17 cellular contexts compared by ENCODE assay signal in the genomic region with DNA sequence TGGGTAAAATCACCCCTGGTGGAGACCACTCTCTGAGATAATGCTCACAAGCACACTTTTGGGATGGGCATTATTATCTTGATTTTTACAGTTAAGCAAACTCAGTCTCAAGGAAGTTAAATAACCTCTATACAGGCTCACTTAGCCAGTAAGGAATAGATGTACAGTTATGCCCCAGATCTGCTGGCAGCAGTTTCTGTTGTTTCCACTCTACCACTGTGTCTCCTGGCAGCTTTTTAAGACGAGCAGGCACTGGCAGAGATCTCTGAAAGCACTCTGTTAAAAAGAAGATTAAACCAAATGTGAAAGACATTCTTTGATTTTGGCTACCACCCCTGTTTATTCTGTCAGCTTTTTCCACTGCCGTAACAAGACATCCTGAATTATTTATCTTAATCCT.
A peak's percentile ranks its signal among the peaks of the same experiment; 100 is the strongest.
DNase-seq lines count a peak whose midpoint lies in the region; ATAC-seq and TF ChIP-seq lines count a peak whose summit lies in the region.
"Had no signal": no experiment of that assay in that cellular context is flagged by ENCODE, and none has a peak within 500 bp of the region (broad histone marks: within the 10 kb centered on the region; RNA-seq: fewer than 3 reads in every experiment).

No MANE protein-coding gene starts in this region.

- POLR2A ChIA-PET in Panc1 (lab: Charles Lee): no interaction called here

- H3K9me3 ChIP-seq in Panc1 (ENCODE audit: control insufficient read depth, insufficient read depth, low read depth, low read length): no peaks in the 10 kb centered on the region
- H3K9me3 ChIP-seq: A549, BE2C had no signal

- in situ Hi-C loops in Panc1 (cut with HindIII; ENCODE audit: low pct_unique_long_range_greater_than_20kb, low sequenced_read_pairs): no loop called here

- H3K27me3 ChIP-seq in Panc1 (ENCODE audit: control insufficient read depth, insufficient read depth, low read length): no peaks in the 10 kb centered on the region
- H3K27me3 ChIP-seq: BE2C had no signal

- no peaks in the 10 kb centered on the region for H3K4me1 ChIP-seq in Panc1 (ENCODE audit: control insufficient read depth, insufficient read depth, low read length)
- H3K4me1 ChIP-seq: A549, BE2C had no signal

- TF ChIP-seq CTCF in Panc1 (IDR thresholded peaks at IDR 0.05): peak; percentile 9; the same call in 1 of the 2 replicates

- no peak overlapping the region for H3K27ac ChIP-seq in Panc1 (ENCODE audit: low read length)
- H3K27ac ChIP-seq: A549 had no signal

- H3K4me3 ChIP-seq in Panc1 (ENCODE audit: low read depth in 2 of 2, low read length in 2 of 2): no peak overlapping the region
- H3K4me3 ChIP-seq: A549 had no signal

- no peak for ATAC-seq in Panc1
- ATAC-seq in left ventricle myocardium superior: peak; percentile 86
- no peak for ATAC-seq in HG02981 (IDR thresholded peaks at IDR 0.05; ENCODE audit: unreplicated experiment)
- ATAC-seq: A549 had no signal

- DNase-seq in Ammon's horn (ENCODE audit: low spot score): peak; percentile 36
- DNase-seq in Panc1 (ENCODE audit: low read depth, low spot score): no peak
- no peak for DNase-seq in left ventricle myocardium superior
- DNase-seq in occipital lobe (lab: John Stamatoyannopoulos, UW): peak; percentile 4
- DNase-seq in NK-92 treated with Interleukin-12 subunit alpha and Interleukin-12 subunit beta, amount 100 ng/mL, for 24 hours (lab: John Stamatoyannopoulos, UW): no peak
- DNase-seq in NCI-H2029 (lab: John Stamatoyannopoulos, UW): no peak
- DNase-seq: BE2C, EL, Karpas-422, NCI-H1694, NCI-H2081 treated with DMSO at 0.1 percent for 48 hours, NCI-H2171 treated with DMSO at 0.1 percent for 48 hours, NCI-H526, OCI-M1, SHP77 had no signal

- CTCF ChIA-PET in Panc1 (lab: Charles Lee): no interaction called here

- H3K36me3 ChIP-seq in Panc1 (ENCODE audit: control insufficient read depth, insufficient read depth, low read length): no peaks in the 10 kb centered on the region
- H3K36me3 ChIP-seq: BE2C had no signal

- intact Hi-C loops in Panc1 (cut with micrococcal nuclease; ENCODE audit: unreplicated experiment) (no loop called here), left ventricle myocardium superior (cut with micrococcal nuclease) (no loop called here)

- BruUV-seq in Panc1 (replicated peaks; lab: Mats Ljungman, UMichigan): no TSS peak

Comparison
In these comparisons a context has a peak if more than half of its experiments do, and no peak if none do; other contexts are left out.
1. DNase-seq: peak in Ammon's horn (single experiment) and occipital lobe (single experiment); none in Panc1 (single experiment), left ventricle myocardium superior (single experiment), NK-92 treated with Interleukin-12 subunit alpha and Interleukin-12 subunit beta, amount 100 ng/mL, for 24 hours (single experiment) and NCI-H2029 (single experiment).